ENCODE assay signal across 20 cellular contexts in genomic region chr3:133424937-133425869, GRCh38. TPM values are rescaled to one million over a fixed set of nuclear protein-coding genes. Genes with fewer than 3 reads are reported as not detected.
DNase-seq lines count a peak whose midpoint lies in the region; ATAC-seq and TF ChIP-seq lines count a peak whose summit lies in the region.
"Had no signal": no experiment of that assay in that cellular context is flagged by ENCODE, and none has a peak within 500 bp of the region (broad histone marks: within the 10 kb centered on the region; RNA-seq: fewer than 3 reads in every experiment).

No MANE protein-coding gene starts in this region.

- H2BK5ac ChIP-seq in neuronal stem cell (ENCODE audit: low read length) = no peak overlapping the region

- H3K27ac ChIP-seq in Karpas-422 (ENCODE audit: low read length) (no peak overlapping the region; the same call in 1 of the 2 replicates), neuronal stem cell (replicated peaks; ENCODE audit: low read length) (no peak overlapping the region), coronary artery (no peak overlapping the region)
- H3K27ac ChIP-seq: BLaER1, left lung, prostate gland had no signal

- H3K27me3 Mint-ChIP-seq in activated T-helper 17 cell treated with anti-CD3 and anti-CD28 coated beads, Interleukin-2, amount 50 U/mL, for 72 hours = no peaks in the 10 kb centered on the region
- H3K27me3 Mint-ChIP-seq: activated naive CD8-positive, alpha-beta T cell treated with anti-CD3 and anti-CD28 coated beads for 36 hours had no signal

- H2AFZ ChIP-seq in Karpas-422 (ENCODE audit: low read length) (no peak overlapping the region), neuronal stem cell (ENCODE audit: low read length) (no peak overlapping the region)

- H3K36me3 ChIP-seq in Karpas-422 (ENCODE audit: insufficient read depth, low read length) (no peaks in the 10 kb centered on the region), neuronal stem cell (replicated peaks in 1 of 2; ENCODE audit: control insufficient read depth in 2 of 2, insufficient read depth in 2 of 2, low read length in 2 of 2) (no peaks in the 10 kb centered on the region)
- H3K36me3 ChIP-seq: BLaER1, left lung, prostate gland, spleen had no signal

- no peak overlapping the region for H2BK120ac ChIP-seq in neuronal stem cell (ENCODE audit: low read depth, low read length)

- H3K4me3 Mint-ChIP-seq in activated T-helper 17 cell treated with anti-CD3 and anti-CD28 coated beads, Interleukin-2, amount 50 U/mL, for 72 hours = no peak overlapping the region
- H3K4me3 Mint-ChIP-seq: activated naive CD8-positive, alpha-beta T cell treated with anti-CD3 and anti-CD28 coated beads for 36 hours had no signal

- no peak overlapping the region for H3K18ac ChIP-seq in neuronal stem cell (ENCODE audit: low read length)

- H3K79me2 ChIP-seq in Karpas-422 (ENCODE audit: low read length) = no peaks in the 10 kb centered on the region

- no peaks in the 10 kb centered on the region for H3K9me3 ChIP-seq in Karpas-422 (ENCODE audit: low read length)
- H3K9me3 ChIP-seq in neuronal stem cell (replicated peaks in 1 of 2; ENCODE audit: control insufficient read depth in 2 of 2, insufficient read depth in 1 of 2, low read depth in 1 of 2, low read length in 2 of 2) = no peaks in the 10 kb centered on the region
- H3K9me3 ChIP-seq: BLaER1, left lung, prostate gland, spleen had no signal

- no peak for TF ChIP-seq CTCF in coronary artery (IDR thresholded peaks at IDR 0.05)

- no peak overlapping the region for H3K4me2 ChIP-seq in Karpas-422 (ENCODE audit: low read depth, low read length, poor library complexity, severe bottlenecking)
- no peak overlapping the region for H3K4me2 ChIP-seq in neuronal stem cell (ENCODE audit: insufficient read depth, low read length, poor library complexity, severe bottlenecking)
- H3K4me2 ChIP-seq: BLaER1 had no signal

- no peak overlapping the region for H3K23ac ChIP-seq in neuronal stem cell (ENCODE audit: low read depth, low read length, poor library complexity)

- H3K36me3 Mint-ChIP-seq in activated T-helper 17 cell treated with anti-CD3 and anti-CD28 coated beads, Interleukin-2, amount 50 U/mL, for 72 hours (ENCODE audit: low read depth) = no peaks in the 10 kb centered on the region
- H3K36me3 Mint-ChIP-seq: activated naive CD8-positive, alpha-beta T cell treated with anti-CD3 and anti-CD28 coated beads for 36 hours had no signal

- no peak overlapping the region for H4K8ac ChIP-seq in neuronal stem cell (ENCODE audit: low read depth, low read length)

- H3K4me1 Mint-ChIP-seq in activated T-helper 17 cell treated with anti-CD3 and anti-CD28 coated beads, Interleukin-2, amount 50 U/mL, for 72 hours = no peaks in the 10 kb centered on the region

- H3K14ac ChIP-seq in neuronal stem cell (ENCODE audit: low read length) = no peak overlapping the region

- no peak overlapping the region for H4K91ac ChIP-seq in neuronal stem cell (ENCODE audit: low read depth, low read length, poor library complexity)

- H3K4ac ChIP-seq in neuronal stem cell (ENCODE audit: low read length) = no peak overlapping the region

- H3K4me3 ChIP-seq in Karpas-422 (ENCODE audit: low read length) (no peak overlapping the region), neuronal stem cell (ENCODE audit: low read length in 2 of 2) (no peak overlapping the region), coronary artery (no peak overlapping the region)
- H3K4me3 ChIP-seq: BLaER1, left lung, prostate gland, spleen had no signal

- H2AK5ac ChIP-seq in neuronal stem cell (ENCODE audit: low read depth, low read length) = peak overlapping the region; percentile 26

- H3K27ac Mint-ChIP-seq in activated T-helper 17 cell treated with anti-CD3 and anti-CD28 coated beads, Interleukin-2, amount 50 U/mL, for 72 hours = no peak overlapping the region

- H2BK15ac ChIP-seq in neuronal stem cell (ENCODE audit: low read length) = no peak overlapping the region

- no peaks in the 10 kb centered on the region for H3K79me1 ChIP-seq in neuronal stem cell (ENCODE audit: low read depth, low read length)

- no peak overlapping the region for H3K9ac ChIP-seq in Karpas-422 (ENCODE audit: low read length)
- H3K9ac ChIP-seq in neuronal stem cell (ENCODE audit: low read depth, low read length, poor library complexity) = no peak overlapping the region
- H3K9ac ChIP-seq: BLaER1 had no signal

- no CpG with 5 or more reads among the region's 9 CpGs for WGBS in neuronal stem cell (ENCODE audit: extremely low coverage in 2 of 2, insufficient read length in 2 of 2, insufficient replicate concordance in 1 of 2), 2 donors

- H3K9me2 ChIP-seq in Karpas-422 (replicated peaks; ENCODE audit: insufficient read depth, low read length) = no peaks in the 10 kb centered on the region

- no peaks in the 10 kb centered on the region for H3K27me3 ChIP-seq in Karpas-422 (ENCODE audit: low read length)
- H3K27me3 ChIP-seq in neuronal stem cell (ENCODE audit: control insufficient read depth in 3 of 3, insufficient read depth in 3 of 3, low read depth in 1 of 3, low read length in 3 of 3) = no peaks in the 10 kb centered on the region
- H3K27me3 ChIP-seq: BLaER1 had no signal

- DNase-seq in Karpas-422 = peak; percentile 64
- DNase-seq in neuronal stem cell (ENCODE audit: low spot score) = no peak
- no peak for DNase-seq in coronary artery (ENCODE audit: low spot score)
- DNase-seq in GOT3 (lab: John Stamatoyannopoulos, UW) = no peak
- DNase-seq: activated CD8-positive, alpha-beta memory T cell treated with anti-CD3 and anti-CD28 coated beads, Interleukin-2, amount 50 U/mL, for 48 hours; activated naive CD8-positive, alpha-beta T cell treated with anti-CD3 and anti-CD28 coated beads for 36 hours; DMS53; effector CD4-positive, alpha-beta T cell; left lung; NCI-H1092; RPMI8226; spleen had no signal

- no peaks in the 10 kb centered on the region for H4K20me1 ChIP-seq in Karpas-422 (ENCODE audit: insufficient read depth, low read depth, low read length)
- H4K20me1 ChIP-seq: BLaER1 had no signal

- no peaks in the 10 kb centered on the region for H3K9me3 Mint-ChIP-seq in activated T-helper 17 cell treated with anti-CD3 and anti-CD28 coated beads, Interleukin-2, amount 50 U/mL, for 72 hours
- H3K9me3 Mint-ChIP-seq: activated naive CD8-positive, alpha-beta T cell treated with anti-CD3 and anti-CD28 coated beads for 36 hours had no signal

- ATAC-seq in GM18517 (IDR thresholded peaks at IDR 0.05; ENCODE audit: unreplicated experiment) (peak; percentile 64), GM21619 (IDR thresholded peaks at IDR 0.05; ENCODE audit: unreplicated experiment) (peak; percentile 54), GM19023 (IDR thresholded peaks at IDR 0.05; ENCODE audit: unreplicated experiment) (no peak)
- no peak for ATAC-seq in activated T-helper 17 cell treated with anti-CD3 and anti-CD28 coated beads, Interleukin-2, amount 50 U/mL, for 72 hours (replicated peaks)
- ATAC-seq: left lung had no signal

- H3K4me1 ChIP-seq in Karpas-422 (ENCODE audit: low read length) = peaks cover 29% of the 10 kb centered on the region
- H3K4me1 ChIP-seq in neuronal stem cell (ENCODE audit: control insufficient read depth in 2 of 2, insufficient read depth in 1 of 2, low read depth in 1 of 2, low read length in 2 of 2) = peaks cover 0 to 3% of the 10 kb centered on the region in 2 donors
- H3K4me1 ChIP-seq: prostate gland had no signal

- no peak overlapping the region for H2BK12ac ChIP-seq in neuronal stem cell (ENCODE audit: low read length)

RNA-seq across cellular contexts. Expression of gene BFSP2, which starts 25.3 kb away (rescaled TPM):
- 33.1 and 44.7 TPM in 2 replicates for total RNA-seq in Karpas-422 (2014; rRNA removed; shearing (Covaris generic); ENCODE audit: low replicate concordance)
- 0.13 TPM for polyA plus RNA-seq in neuronal stem cell (2013, experiment 1 of 2)
- 0.24 TPM for polyA plus RNA-seq in neuronal stem cell (2013, experiment 2 of 2)
- 1 to 10 TPM in 1 of 2 donors, not detected in 1; 1.0 TPM for total RNA-seq in activated T-helper 17 cell treated with anti-CD3 and anti-CD28 coated beads, Interleukin-2, amount 50 U/mL, for 72 hours
- total RNA-seq: activated naive CD8-positive, alpha-beta T cell treated with anti-CD3 and anti-CD28 coated beads for 36 hours; bronchial epithelial cell; left lung; myocyte; prostate gland had no signal

Comparison
In these comparisons a context has a peak if more than half of its experiments do, and no peak if none do; other contexts are left out.
1. ATAC-seq: peak in GM18517 (single experiment) and GM21619 (single experiment); none in activated T-helper 17 cell treated with anti-CD3 and anti-CD28 coated beads, Interleukin-2, amount 50 U/mL, for 72 hours (single experiment) and GM19023 (single experiment).
2. RNA of gene BFSP2, which starts 25.3 kb away (total RNA-seq): 33.1 to 44.7 TPM in Karpas-422; 1.0 TPM in activated T-helper 17 cell treated with anti-CD3 and anti-CD28 coated beads, Interleukin-2, amount 50 U/mL, for 72 hours; every median in the first group is over 10 times any median in the second.